20 cellular contexts compared by ENCODE assay signal in the genomic region with DNA sequence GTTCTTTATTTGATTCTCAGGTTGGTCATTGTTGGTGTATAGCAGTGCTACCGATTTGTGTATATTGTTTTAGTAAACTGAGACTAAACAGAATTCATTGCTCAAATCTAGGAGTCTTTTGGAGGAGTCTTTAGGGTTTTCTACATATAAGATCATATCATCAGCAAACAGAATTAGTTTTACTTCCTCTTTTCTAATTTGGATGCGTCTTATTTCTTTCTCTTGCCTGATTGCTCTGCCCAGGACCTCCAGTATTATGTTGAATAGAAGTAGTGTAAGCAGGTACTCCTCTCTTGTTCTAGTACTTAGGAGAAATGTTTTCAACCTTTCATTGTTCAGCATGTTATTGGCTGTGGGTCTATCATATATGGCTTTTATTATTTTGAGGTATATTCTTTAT.
"Had no signal": no experiment of that assay in that cellular context is flagged by ENCODE, and none has a peak within 500 bp of the region (broad histone marks: within the 10 kb centered on the region; RNA-seq: fewer than 3 reads in every experiment).

No MANE protein-coding gene starts in this region.

- DNase-seq: activated CD4-positive, alpha-beta memory T cell treated with anti-CD3 and anti-CD28 coated beads for 36 hours; activated CD4-positive, alpha-beta T cell treated with anti-CD3 and anti-CD28 coated beads for 48 hours; activated naive CD4-positive, alpha-beta T cell treated with anti-CD3 and anti-CD28 coated beads for 36 hours; activated T-cell treated with anti-CD3 and anti-CD28 coated beads, Interleukin-2, amount 50 U/mL, for 48 hours; amygdala; cerebellar nuclear complex; endodermal cell; heart right ventricle; islet precursor cell; left cardiac atrium; ovary; psoas muscle; spleen; stimulated activated CD4-positive, alpha-beta T cell treated with anti-CD3 and anti-CD28 coated beads, Interleukin-4, amount 100 ng/mL, for 1 hour; stimulated activated naive CD4-positive, alpha-beta T cell; testis; trophoblast cell; uterus had no signal

- ATAC-seq: gastroesophageal sphincter; heart right ventricle; left cardiac atrium; natural killer cell treated with Interleukin-12 subunit alpha and Interleukin-12 subunit beta and Interleukin-15 and Interleukin-18, amount 100 ng/mL, for 72 hours; psoas muscle had no signal
